ENCODE assay signal across 21 cellular contexts in the genomic region with DNA sequence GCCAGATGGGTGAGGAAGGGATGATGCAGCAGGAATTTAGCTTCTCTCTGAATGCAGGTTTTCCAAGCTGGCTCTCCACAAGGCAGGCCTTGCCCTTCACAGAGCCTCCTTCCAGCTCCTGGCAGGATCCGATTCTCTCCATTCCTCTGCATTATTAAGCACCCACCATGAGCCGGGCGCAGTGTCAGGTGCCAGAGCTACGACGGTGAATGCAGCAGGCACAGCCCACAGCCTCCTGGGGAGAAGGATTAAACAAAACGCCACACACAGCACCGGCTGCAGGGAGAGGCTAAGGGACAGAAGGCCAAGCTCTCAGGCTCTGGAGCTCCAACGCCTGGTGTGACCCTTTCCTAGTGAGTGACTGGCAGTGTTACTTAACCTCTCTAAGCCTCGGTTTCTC. TPM values are rescaled to one million over a fixed set of nuclear protein-coding genes. Genes with fewer than 3 reads are reported as not detected.
"Had no signal": no experiment of that assay in that cellular context is flagged by ENCODE, and none has a peak within 500 bp of the region (broad histone marks: within the 10 kb centered on the region; RNA-seq: fewer than 3 reads in every experiment).

No MANE protein-coding gene starts in this region.

- H3K4me1 ChIP-seq: prostate gland had no signal

- H3K27ac ChIP-seq: cardiac muscle cell, foreskin keratinocyte, prostate gland, thoracic aorta had no signal

- DNase-seq: activated CD4-positive, alpha-beta memory T cell treated with anti-CD3 and anti-CD28 coated beads for 36 hours; activated CD8-positive, alpha-beta memory T cell treated with anti-CD3 and anti-CD28 coated beads, Interleukin-2, amount 10 ng/mL, durations not matched to agents 7 days and 5 days; activated naive CD4-positive, alpha-beta T cell treated with anti-CD3 and anti-CD28 coated beads, Interleukin-2, amount 50 U/mL, for 16 hours; activated T-cell treated with anti-CD3 and anti-CD28 coated beads, Interleukin-2, amount 50 U/mL, for 1 hour; cortex of kidney; effector memory CD4-positive, alpha-beta T cell; foreskin keratinocyte; left ventricle myocardium superior; natural killer cell; occipital lobe; right cardiac atrium; small intestine; stimulated activated CD4-positive, alpha-beta T cell treated with anti-CD3 and anti-CD28 coated beads, Interleukin-4, amount 100 ng/mL, for 4 hours; stimulated activated naive CD8-positive, alpha-beta T cell treated with anti-CD3 and anti-CD28 coated beads, Interleukin-15, amount 100 ng/mL, for 72 hours had no signal

- H3K4me3 ChIP-seq: cardiac muscle cell, prostate gland, thoracic aorta had no signal

- ATAC-seq: activated CD8-positive, alpha-beta memory T cell treated with anti-CD3 and anti-CD28 coated beads, Interleukin-2, amount 10 ng/mL, durations not matched to agents 7 days and 5 days; foreskin keratinocyte; left ventricle myocardium superior; natural killer cell; right cardiac atrium; stimulated activated naive CD8-positive, alpha-beta T cell treated with anti-CD3 and anti-CD28 coated beads, Interleukin-15, amount 100 ng/mL, for 72 hours had no signal

- H3K9me3 ChIP-seq: prostate gland, thoracic aorta had no signal

- H3K36me3 ChIP-seq: cardiac muscle cell, prostate gland, thoracic aorta had no signal

RNA-seq across cellular contexts. Expression of gene MT2A, which starts 7.1 kb away (rescaled TPM):
- total RNA-seq: cardiac muscle cell had no signal

RNA-seq across cellular contexts. Expression of gene MT3, which starts 12.0 kb away (rescaled TPM):
- total RNA-seq: cardiac muscle cell, foreskin keratinocyte, kidney epithelial cell, natural killer cell, thoracic aorta had no signal
- polyA plus RNA-seq: foreskin keratinocyte had no signal

RNA-seq across cellular contexts. Expression of gene MT1M, which starts 31.1 kb away (rescaled TPM):
- total RNA-seq: activated CD4-positive, alpha-beta memory T cell treated with anti-CD3 and anti-CD28 coated beads for 36 hours; activated CD8-positive, alpha-beta memory T cell treated with anti-CD3 and anti-CD28 coated beads, Interleukin-2, amount 10 ng/mL, durations not matched to agents 7 days and 5 days; activated T-helper 2 cell treated with anti-CD3 and anti-CD28 coated beads, Interferon-gamma antibody, Interleukin-2, Interleukin-4, amounts not matched to agents 10 μg/mL and 5 μg/mL and 100 μg/mL, durations not matched to agents 14 hours and 24 hours and 36 hours; cardiac muscle cell; foreskin keratinocyte; natural killer cell had no signal
- polyA plus RNA-seq: cardiac muscle cell had no signal

RNA-seq across cellular contexts. Expression of gene MT4, which starts 36.5 kb away (rescaled TPM):
- total RNA-seq: activated CD4-positive, alpha-beta memory T cell treated with anti-CD3 and anti-CD28 coated beads for 36 hours; activated CD8-positive, alpha-beta memory T cell treated with anti-CD3 and anti-CD28 coated beads, Interleukin-2, amount 10 ng/mL, durations not matched to agents 7 days and 5 days; activated T-helper 2 cell treated with anti-CD3 and anti-CD28 coated beads, Interferon-gamma antibody, Interleukin-2, Interleukin-4, amounts not matched to agents 10 μg/mL and 5 μg/mL and 100 μg/mL, durations not matched to agents 14 hours and 24 hours and 36 hours; cardiac muscle cell; foreskin keratinocyte; kidney epithelial cell; left ventricle myocardium superior; natural killer cell; occipital lobe; prostate gland; right cardiac atrium; thoracic aorta; ureter had no signal
- polyA plus RNA-seq: adipose tissue, cardiac muscle cell, foreskin keratinocyte, right cardiac atrium, small intestine had no signal
